ENCODE assay signal across 8 cellular contexts in genomic region chr4:2261110-2261852, GRCh38. TPM values are rescaled to one million over a fixed set of nuclear protein-coding genes. Genes with fewer than 3 reads are reported as not detected.
A peak's percentile ranks its signal among the peaks of the same experiment; 100 is the strongest.
DNase-seq lines count a peak whose midpoint lies in the region; ATAC-seq and TF ChIP-seq lines count a peak whose summit lies in the region.

No MANE protein-coding gene starts in this region.

- H3K4me1 ChIP-seq in mononuclear cell (ENCODE audit: insufficient read depth, low read length), result peaks cover 23% of the 10 kb centered on the region

- H3K27me3 Mint-ChIP-seq in IgD-negative memory B cell (no peaks in the 10 kb centered on the region), endothelial cell (ENCODE audit: unreplicated experiment) (peaks cover 7% of the 10 kb centered on the region)
- no peaks in the 10 kb centered on the region for H3K27me3 Mint-ChIP-seq in activated CD8-positive, alpha-beta T cell treated with anti-CD3 and anti-CD28 coated beads, Interleukin-2, amount 10 ng/mL, durations not matched to agents 7 days and 5 days (ENCODE audit: low read depth)
- H3K27me3 Mint-ChIP-seq in stimulated activated naive CD8-positive, alpha-beta T cell treated with anti-CD3 and anti-CD28 coated beads, Interleukin-15, Interleukin-2, amounts not matched to agents 100 ng/mL and 50 ng/mL, for 24 hours, result no peaks in the 10 kb centered on the region

- H3K4me1 Mint-ChIP-seq in IgD-negative memory B cell (peaks cover 4 to 17% (median 9%) of the 10 kb centered on the region in 3 donors), endothelial cell (ENCODE audit: unreplicated experiment) (peaks cover 5% of the 10 kb centered on the region)
- no peaks in the 10 kb centered on the region for H3K4me1 Mint-ChIP-seq in activated CD8-positive, alpha-beta T cell treated with anti-CD3 and anti-CD28 coated beads, Interleukin-2, amount 10 ng/mL, durations not matched to agents 7 days and 5 days (ENCODE audit: low read depth)
- no peaks in the 10 kb centered on the region for H3K4me1 Mint-ChIP-seq in stimulated activated naive CD8-positive, alpha-beta T cell treated with anti-CD3 and anti-CD28 coated beads, Interleukin-15, Interleukin-2, amounts not matched to agents 100 ng/mL and 50 ng/mL, for 24 hours (ENCODE audit: low read depth)

- no peaks in the 10 kb centered on the region for H3K27me3 ChIP-seq in mononuclear cell (ENCODE audit: insufficient read depth, low read length)

- TF ChIP-seq CTCF in 22Rv1 (IDR thresholded peaks at IDR 0.05) (no peak), endothelial cell (IDR thresholded peaks at IDR 0.05; ENCODE audit: unreplicated experiment) (no peak)

- H3K4me3 Mint-ChIP-seq in IgD-negative memory B cell (peak overlapping the region; percentile 81 to 94 (median 90)), endothelial cell (ENCODE audit: unreplicated experiment) (peak overlapping the region; percentile 69)
- H3K4me3 Mint-ChIP-seq in activated CD8-positive, alpha-beta T cell treated with anti-CD3 and anti-CD28 coated beads, Interleukin-2, amount 10 ng/mL, durations not matched to agents 7 days and 5 days, result peak overlapping the region; percentile 70
- H3K4me3 Mint-ChIP-seq in stimulated activated naive CD8-positive, alpha-beta T cell treated with anti-CD3 and anti-CD28 coated beads, Interleukin-15, Interleukin-2, amounts not matched to agents 100 ng/mL and 50 ng/mL, for 24 hours, result peak overlapping the region; percentile 51

- H3K9me3 ChIP-seq in mononuclear cell (ENCODE audit: low read depth, low read length), result no peaks in the 10 kb centered on the region

- POLR2A ChIA-PET in activated CD8-positive, alpha-beta T cell treated with anti-CD3 and anti-CD28 coated beads, Interleukin-2, amount 10 ng/mL, durations not matched to agents 7 days and 5 days (lab: Charles Lee), result interaction anchor here (1.3 kb wide), 2 partner anchors 20 to 21 kb away, joined by 4 to 27 read pairs; partner anchors contain the start of genes HAUS3 and POLN

- H3K27ac Mint-ChIP-seq in IgD-negative memory B cell (peak overlapping the region in 2 of 3 donors; percentile 27 to 98), endothelial cell (ENCODE audit: unreplicated experiment) (no peak overlapping the region)
- H3K27ac Mint-ChIP-seq in activated CD8-positive, alpha-beta T cell treated with anti-CD3 and anti-CD28 coated beads, Interleukin-2, amount 10 ng/mL, durations not matched to agents 7 days and 5 days, result peak overlapping the region; percentile 30
- H3K27ac Mint-ChIP-seq in stimulated activated naive CD8-positive, alpha-beta T cell treated with anti-CD3 and anti-CD28 coated beads, Interleukin-15, Interleukin-2, amounts not matched to agents 100 ng/mL and 50 ng/mL, for 24 hours, result no peak overlapping the region

- H3K36me3 Mint-ChIP-seq in IgD-negative memory B cell (no peaks in the 10 kb centered on the region), endothelial cell (ENCODE audit: low read depth, unreplicated experiment) (peaks cover 7% of the 10 kb centered on the region)
- H3K36me3 Mint-ChIP-seq in activated CD8-positive, alpha-beta T cell treated with anti-CD3 and anti-CD28 coated beads, Interleukin-2, amount 10 ng/mL, durations not matched to agents 7 days and 5 days (ENCODE audit: low read depth), result no peaks in the 10 kb centered on the region
- H3K36me3 Mint-ChIP-seq in stimulated activated naive CD8-positive, alpha-beta T cell treated with anti-CD3 and anti-CD28 coated beads, Interleukin-15, Interleukin-2, amounts not matched to agents 100 ng/mL and 50 ng/mL, for 24 hours (ENCODE audit: low read depth), result no peaks in the 10 kb centered on the region

- no peaks in the 10 kb centered on the region for H3K9me3 Mint-ChIP-seq in IgD-negative memory B cell
- no peaks in the 10 kb centered on the region for H3K9me3 Mint-ChIP-seq in activated CD8-positive, alpha-beta T cell treated with anti-CD3 and anti-CD28 coated beads, Interleukin-2, amount 10 ng/mL, durations not matched to agents 7 days and 5 days (ENCODE audit: insufficient read depth)
- H3K9me3 Mint-ChIP-seq in endothelial cell (ENCODE audit: unreplicated experiment), result no peaks in the 10 kb centered on the region
- no peaks in the 10 kb centered on the region for H3K9me3 Mint-ChIP-seq in stimulated activated naive CD8-positive, alpha-beta T cell treated with anti-CD3 and anti-CD28 coated beads, Interleukin-15, Interleukin-2, amounts not matched to agents 100 ng/mL and 50 ng/mL, for 24 hours

- peak; percentile 12 for ATAC-seq in activated CD8-positive, alpha-beta T cell treated with anti-CD3 and anti-CD28 coated beads, Interleukin-2, amount 10 ng/mL, durations not matched to agents 7 days and 5 days
- ATAC-seq in HG03571 (IDR thresholded peaks at IDR 0.05; ENCODE audit: unreplicated experiment), result no peak

- H3K27ac ChIP-seq in 22Rv1, result peak overlapping the region; percentile 74

- peak; percentile 63 for DNase-seq in activated CD8-positive, alpha-beta T cell treated with anti-CD3 and anti-CD28 coated beads, Interleukin-2, amount 10 ng/mL, durations not matched to agents 7 days and 5 days
- peak; percentile 51 for DNase-seq in endothelial cell (ENCODE audit: low spot score)

- CTCF ChIA-PET in activated CD8-positive, alpha-beta T cell treated with anti-CD3 and anti-CD28 coated beads, Interleukin-2, amount 10 ng/mL, durations not matched to agents 7 days and 5 days (lab: Charles Lee), result interaction anchor here (1.0 to 1.6 kb wide), 4 partner anchors 19 to 152 kb away, joined by 3 to 6 read pairs (median 4); partner anchors contain the start of genes HAUS3 and POLN

- TF ChIP-seq POLR2A in GM15510 (IDR thresholded peaks at IDR 0.05; ENCODE audit: borderline replicate concordance, extremely low read depth, insufficient read length), result peak; percentile 22

- H3K4me3 ChIP-seq in mononuclear cell (ENCODE audit: low read length), result peak overlapping the region; percentile 61

RNA-seq across cellular contexts. Expression of gene MXD4, which starts 0.6 kb away (rescaled TPM):
- 31.1 TPM for polyA plus RNA-seq in IgD-negative memory B cell
- 1 to 10 TPM; 5.9 to 6.9 TPM for total RNA-seq in activated CD8-positive, alpha-beta T cell treated with anti-CD3 and anti-CD28 coated beads, Interleukin-2, amount 10 ng/mL, durations not matched to agents 7 days and 5 days
- 93.5 TPM for total RNA-seq in endothelial cell (ENCODE audit: unreplicated experiment)
- 36.1 TPM for total RNA-seq in mononuclear cell

RNA-seq across cellular contexts. Expression of gene HAUS3, which starts 19.4 kb away (rescaled TPM):
- polyA plus RNA-seq in IgD-negative memory B cell, result 21.7 TPM
- total RNA-seq in activated CD8-positive, alpha-beta T cell treated with anti-CD3 and anti-CD28 coated beads, Interleukin-2, amount 10 ng/mL, durations not matched to agents 7 days and 5 days, result 10 to 100 TPM; 22.0 to 25.8 TPM
- total RNA-seq in endothelial cell (ENCODE audit: unreplicated experiment) (16.2 TPM), mononuclear cell (77.2 TPM)

RNA-seq across cellular contexts. Expression of gene POLN, which starts 19.4 kb away (rescaled TPM):
- 0.09 TPM for polyA plus RNA-seq in IgD-negative memory B cell
- total RNA-seq in activated CD8-positive, alpha-beta T cell treated with anti-CD3 and anti-CD28 coated beads, Interleukin-2, amount 10 ng/mL, durations not matched to agents 7 days and 5 days, result 1 to 10 TPM; 2.4 to 2.5 TPM
- total RNA-seq in endothelial cell (ENCODE audit: unreplicated experiment) (2.5 TPM), mononuclear cell (1.4 TPM)

Comparison
In these comparisons a context has a peak if more than half of its experiments do, and no peak if none do; other contexts are left out.
1. H3K27ac Mint-ChIP-seq: peak in IgD-negative memory B cell (2 of 3) and activated CD8-positive, alpha-beta T cell treated with anti-CD3 and anti-CD28 coated beads, Interleukin-2, amount 10 ng/mL, durations not matched to agents 7 days and 5 days (single experiment); none in endothelial cell (single experiment) and stimulated activated naive CD8-positive, alpha-beta T cell treated with anti-CD3 and anti-CD28 coated beads, Interleukin-15, Interleukin-2, amounts not matched to agents 100 ng/mL and 50 ng/mL, for 24 hours (single experiment).
2. Peak in every context shown above with its lines, with median percentiles within 50 percentile points of each other: H3K4me3 Mint-ChIP-seq.